In the genomic region with DNA sequence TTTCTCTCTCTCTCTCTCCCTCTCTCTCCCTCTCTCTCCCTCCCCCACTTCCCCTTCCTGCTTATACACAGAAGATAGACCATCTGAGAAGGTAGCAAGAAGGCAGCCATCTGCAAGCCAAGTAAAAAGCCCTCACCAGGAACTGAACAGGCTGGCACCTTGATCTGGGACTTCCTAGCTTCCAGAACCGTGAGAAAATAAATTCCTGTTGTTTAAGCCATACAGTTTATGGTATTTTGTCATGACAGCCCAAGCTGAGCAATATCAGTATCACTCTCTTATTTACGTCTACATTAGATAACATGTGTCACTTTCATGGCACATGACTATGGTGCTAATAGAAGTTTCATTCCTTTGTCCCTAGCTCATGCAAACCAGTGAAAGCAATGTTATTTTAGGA, we compare ENCODE assay signal across 8 cellular contexts.
DNase-seq lines count a peak whose midpoint lies in the region; ATAC-seq and TF ChIP-seq lines count a peak whose summit lies in the region.

No MANE protein-coding gene starts in this region.

- DNase-seq in Calu3 (no peak), HT-29 (ENCODE audit: low spot score) (peak; percentile 12), cardiac fibroblast (ENCODE audit: low read depth in 2 of 2) (peak; percentile 68 to 81), mesendoderm (peak; percentile 12), NCI-H526 treated with DMSO at 0.1 percent for 48 hours (lab: John Stamatoyannopoulos, UW) (no peak), H4 (ENCODE audit: low spot score) (no peak), MG63 (no peak)

- H3K56ac ChIP-seq in mesendoderm (ENCODE audit: low read length): no peak overlapping the region

- no peaks in the 10 kb centered on the region for H3K9me3 ChIP-seq in MG63

- no peak overlapping the region for H3K9ac ChIP-seq in mesendoderm (ENCODE audit: low read length)

- H3K23ac ChIP-seq in mesendoderm (ENCODE audit: low read length): no peak overlapping the region

- H3K36me3 Mint-ChIP-seq in Calu3 (ENCODE audit: insufficient read depth, unreplicated experiment): peaks cover 10% of the 10 kb centered on the region

- peak overlapping the region; percentile 63 for H3K27ac Mint-ChIP-seq in Calu3 (ENCODE audit: unreplicated experiment)

- intact Hi-C loops in Calu3 (cut with micrococcal nuclease; ENCODE audit: unreplicated experiment): no loop called here

- H4K5ac ChIP-seq in mesendoderm (ENCODE audit: low read length): no peak overlapping the region

- H3K4me1 ChIP-seq in mesendoderm (ENCODE audit: control insufficient read depth, low read depth, low read length): no peaks in the 10 kb centered on the region

- no peak overlapping the region for H3K18ac ChIP-seq in mesendoderm (ENCODE audit: low read length)

- no peaks in the 10 kb centered on the region for H3K79me1 ChIP-seq in mesendoderm (ENCODE audit: low read length)

- no TSS peak for BruUV-seq in Calu3 (replicated peaks; lab: Mats Ljungman, UMichigan)

- no peaks in the 10 kb centered on the region for H3K27me3 ChIP-seq in mesendoderm (ENCODE audit: insufficient read depth, low read length, poor library complexity)
- H3K27me3 ChIP-seq in MG63: no peaks in the 10 kb centered on the region

- H3K27ac ChIP-seq in mesendoderm (ENCODE audit: low read depth, low read length): no peak overlapping the region

- H3K4me2 ChIP-seq in mesendoderm (ENCODE audit: low read length): no peak overlapping the region

- H3K27me3 Mint-ChIP-seq in Calu3 (ENCODE audit: unreplicated experiment): no peaks in the 10 kb centered on the region

- no peak for ATAC-seq in GM18873 (IDR thresholded peaks at IDR 0.05; ENCODE audit: low FRiP score, unreplicated experiment)

- H2BK15ac ChIP-seq in mesendoderm (replicated peaks; ENCODE audit: low read depth): no peak overlapping the region

- H3K4me3 Mint-ChIP-seq in Calu3 (ENCODE audit: low read depth, unreplicated experiment): no peak overlapping the region

- H3K79me2 ChIP-seq in mesendoderm (ENCODE audit: control insufficient read depth, insufficient read depth, low read length): no peaks in the 10 kb centered on the region

- no peak overlapping the region for H2BK120ac ChIP-seq in mesendoderm (ENCODE audit: low read depth, low read length)

- TF ChIP-seq CTCF in Calu3 (IDR thresholded peaks at IDR 0.05; ENCODE audit: unreplicated experiment) (no peak), cardiac fibroblast (IDR thresholded peaks at IDR 0.05; ENCODE audit: low read depth, low read length) (no peak)

- WGBS in mesendoderm (ENCODE audit: extremely low coverage, insufficient coverage, low lambda C conversion rate): no CpG with 5 or more reads among the region's 2 CpGs

- no peak overlapping the region for H3K4me3 ChIP-seq in cardiac fibroblast (replicated peaks in 1 of 2; ENCODE audit: low read depth in 2 of 2, low read length in 2 of 2)
- no peak overlapping the region for H3K4me3 ChIP-seq in mesendoderm (ENCODE audit: low read length)
- no peak overlapping the region for H3K4me3 ChIP-seq in MG63

- H3K36me3 ChIP-seq in mesendoderm (ENCODE audit: control insufficient read depth, insufficient read depth, low read length) (no peaks in the 10 kb centered on the region), MG63 (no peaks in the 10 kb centered on the region)

- CTCF ChIA-PET in Calu3 (lab: Charles Lee): no interaction called here

- H3K4ac ChIP-seq in mesendoderm (ENCODE audit: low read depth, low read length): no peak overlapping the region

- H3K4me1 Mint-ChIP-seq in Calu3 (ENCODE audit: low read depth, unreplicated experiment): peaks cover 39% of the 10 kb centered on the region

- H3K9me3 Mint-ChIP-seq in Calu3 (ENCODE audit: low read depth, unreplicated experiment): no peaks in the 10 kb centered on the region

- H2BK5ac ChIP-seq in mesendoderm (ENCODE audit: low read length): no peak overlapping the region

- no peak overlapping the region for H4K8ac ChIP-seq in mesendoderm (ENCODE audit: low read depth, low read length)

- no peak overlapping the region for H2AK5ac ChIP-seq in mesendoderm (ENCODE audit: low read length)

Comparison
In these comparisons a context has a peak if more than half of its experiments do, and no peak if none do; other contexts are left out.
1. DNase-seq: peak in HT-29 (single experiment), cardiac fibroblast (2 of 2) and mesendoderm (single experiment); none in Calu3 (single experiment), NCI-H526 treated with DMSO at 0.1 percent for 48 hours (single experiment), H4 (single experiment) and MG63 (single experiment).